1 cellular context compared by ENCODE assay signal in the genomic region with DNA sequence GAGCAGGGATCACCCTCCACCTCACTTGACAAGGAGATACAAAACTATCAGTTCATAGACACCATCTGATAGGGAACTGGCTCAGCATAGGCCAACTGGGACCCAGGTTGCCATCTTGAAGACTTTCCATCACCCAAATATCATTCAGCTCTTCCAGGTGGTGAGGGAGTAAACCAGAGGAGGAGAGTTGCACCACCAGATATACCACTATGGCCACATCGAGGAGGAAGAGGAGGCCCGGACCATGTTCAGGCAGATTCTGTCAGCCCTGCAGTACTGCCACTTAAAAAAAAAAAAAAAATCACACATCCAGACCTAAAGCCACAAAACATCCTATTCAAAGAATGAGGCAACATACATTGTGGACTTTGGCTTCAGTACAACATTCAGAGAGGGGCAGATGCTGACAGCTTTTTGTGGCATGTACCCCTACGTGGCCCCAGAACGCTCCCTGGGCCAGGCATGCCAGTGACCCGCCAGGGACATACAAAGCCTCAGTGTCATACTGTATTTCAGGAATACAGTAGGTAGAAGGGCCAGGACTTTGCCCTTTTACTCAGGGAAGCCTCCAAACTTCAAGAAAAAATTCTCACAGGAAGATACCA.
TF ChIP-seq lines count a peak whose summit lies in the region.

No MANE protein-coding gene starts in this region.

TF ChIP-seq in HepG2, 621 proteins besides CTCF, POLR2A, EP300 and RAD21 (continued from another document and continues in another):
- TF ChIP-seq, protein P1, sequence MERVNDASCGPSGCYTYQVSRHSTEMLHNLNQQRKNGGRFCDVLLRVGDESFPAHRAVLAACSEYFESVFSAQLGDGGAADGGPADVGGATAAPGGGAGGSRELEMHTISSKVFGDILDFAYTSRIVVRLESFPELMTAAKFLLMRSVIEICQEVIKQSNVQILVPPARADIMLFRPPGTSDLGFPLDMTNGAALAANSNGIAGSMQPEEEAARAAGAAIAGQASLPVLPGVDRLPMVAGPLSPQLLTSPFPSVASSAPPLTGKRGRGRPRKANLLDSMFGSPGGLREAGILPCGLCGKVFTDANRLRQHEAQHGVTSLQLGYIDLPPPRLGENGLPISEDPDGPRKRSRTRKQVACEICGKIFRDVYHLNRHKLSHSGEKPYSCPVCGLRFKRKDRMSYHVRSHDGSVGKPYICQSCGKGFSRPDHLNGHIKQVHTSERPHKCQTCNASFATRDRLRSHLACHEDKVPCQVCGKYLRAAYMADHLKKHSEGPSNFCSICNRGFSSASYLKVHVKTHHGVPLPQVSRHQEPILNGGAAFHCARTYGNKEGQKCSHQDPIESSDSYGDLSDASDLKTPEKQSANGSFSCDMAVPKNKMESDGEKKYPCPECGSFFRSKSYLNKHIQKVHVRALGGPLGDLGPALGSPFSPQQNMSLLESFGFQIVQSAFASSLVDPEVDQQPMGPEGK (CRISPR knock-in tag; IDR thresholded peaks at IDR 0.05), result peak; percentile 55
- TF ChIP-seq CREM (IDR thresholded peaks at IDR 0.05), result peak; percentile 57; the same call in 1 of the 2 replicates
- TF ChIP-seq CREM (CRISPR knock-in tag; IDR thresholded peaks at IDR 0.05), result no peak
- no peak for TF ChIP-seq PCBP1 (IDR thresholded peaks at IDR 0.05; ENCODE audit: borderline replicate concordance, low read depth, low read length)
- TF ChIP-seq, protein P2, sequence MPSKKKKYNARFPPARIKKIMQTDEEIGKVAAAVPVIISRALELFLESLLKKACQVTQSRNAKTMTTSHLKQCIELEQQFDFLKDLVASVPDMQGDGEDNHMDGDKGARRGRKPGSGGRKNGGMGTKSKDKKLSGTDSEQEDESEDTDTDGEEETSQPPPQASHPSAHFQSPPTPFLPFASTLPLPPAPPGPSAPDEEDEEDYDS (CRISPR knock-in tag; IDR thresholded peaks at IDR 0.05), result no peak
- no peak for TF ChIP-seq ZNF564 (CRISPR knock-in tag; IDR thresholded peaks at IDR 0.05)
- TF ChIP-seq, protein P3, sequence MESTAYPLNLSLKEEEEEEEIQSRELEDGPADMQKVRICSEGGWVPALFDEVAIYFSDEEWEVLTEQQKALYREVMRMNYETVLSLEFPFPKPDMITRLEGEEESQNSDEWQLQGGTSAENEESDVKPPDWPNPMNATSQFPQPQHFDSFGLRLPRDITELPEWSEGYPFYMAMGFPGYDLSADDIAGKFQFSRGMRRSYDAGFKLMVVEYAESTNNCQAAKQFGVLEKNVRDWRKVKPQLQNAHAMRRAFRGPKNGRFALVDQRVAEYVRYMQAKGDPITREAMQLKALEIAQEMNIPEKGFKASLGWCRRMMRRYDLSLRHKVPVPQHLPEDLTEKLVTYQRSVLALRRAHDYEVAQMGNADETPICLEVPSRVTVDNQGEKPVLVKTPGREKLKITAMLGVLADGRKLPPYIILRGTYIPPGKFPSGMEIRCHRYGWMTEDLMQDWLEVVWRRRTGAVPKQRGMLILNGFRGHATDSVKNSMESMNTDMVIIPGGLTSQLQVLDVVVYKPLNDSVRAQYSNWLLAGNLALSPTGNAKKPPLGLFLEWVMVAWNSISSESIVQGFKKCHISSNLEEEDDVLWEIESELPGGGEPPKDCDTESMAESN (CRISPR knock-in tag; conservative IDR thresholded peaks at IDR 0.05), result 0 out of 2 replicates have a peak, but pooled peaks have one; percentile 18
- peak; percentile 51; the same call in 1 of the 2 replicates for TF ChIP-seq YEATS4 (CRISPR knock-in tag; IDR thresholded peaks at IDR 0.05; ENCODE audit: borderline replicate concordance)
- no peak for TF ChIP-seq ZNF747 (CRISPR knock-in tag; IDR thresholded peaks at IDR 0.05; ENCODE audit: borderline replicate concordance)
- TF ChIP-seq, protein P4, sequence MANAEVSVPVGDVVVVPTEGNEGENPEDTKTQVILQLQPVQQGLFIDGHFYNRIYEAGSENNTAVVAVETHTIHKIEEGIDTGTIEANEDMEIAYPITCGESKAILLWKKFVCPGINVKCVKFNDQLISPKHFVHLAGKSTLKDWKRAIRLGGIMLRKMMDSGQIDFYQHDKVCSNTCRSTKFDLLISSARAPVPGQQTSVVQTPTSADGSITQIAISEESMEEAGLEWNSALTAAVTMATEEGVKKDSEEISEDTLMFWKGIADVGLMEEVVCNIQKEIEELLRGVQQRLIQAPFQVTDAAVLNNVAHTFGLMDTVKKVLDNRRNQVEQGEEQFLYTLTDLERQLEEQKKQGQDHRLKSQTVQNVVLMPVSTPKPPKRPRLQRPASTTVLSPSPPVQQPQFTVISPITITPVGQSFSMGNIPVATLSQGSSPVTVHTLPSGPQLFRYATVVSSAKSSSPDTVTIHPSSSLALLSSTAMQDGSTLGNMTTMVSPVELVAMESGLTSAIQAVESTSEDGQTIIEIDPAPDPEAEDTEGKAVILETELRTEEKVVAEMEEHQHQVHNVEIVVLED (CRISPR knock-in tag; IDR thresholded peaks at IDR 0.05; ENCODE audit: borderline replicate concordance), result no peak
- no peak for TF ChIP-seq ZNF354B (CRISPR knock-in tag; IDR thresholded peaks at IDR 0.05)
- no peak for TF ChIP-seq PRPF4 (IDR thresholded peaks at IDR 0.05; ENCODE audit: low read depth, low read length, poor library complexity, severe bottlenecking)
- no peak for TF ChIP-seq GTF2F1 (IDR thresholded peaks at IDR 0.05; ENCODE audit: low read length)
- TF ChIP-seq BORCS8-MEF2B (CRISPR knock-in tag; IDR thresholded peaks at IDR 0.05), result no peak
- no peak for TF ChIP-seq SRSF9 (IDR thresholded peaks at IDR 0.05; ENCODE audit: borderline replicate concordance, insufficient read depth, low read depth, low read length, poor library complexity, severe bottlenecking)
- peak; percentile 86 for TF ChIP-seq KDM6A (CRISPR knock-in tag; IDR thresholded peaks at IDR 0.05; ENCODE audit: low read depth)
- TF ChIP-seq, protein P5, sequence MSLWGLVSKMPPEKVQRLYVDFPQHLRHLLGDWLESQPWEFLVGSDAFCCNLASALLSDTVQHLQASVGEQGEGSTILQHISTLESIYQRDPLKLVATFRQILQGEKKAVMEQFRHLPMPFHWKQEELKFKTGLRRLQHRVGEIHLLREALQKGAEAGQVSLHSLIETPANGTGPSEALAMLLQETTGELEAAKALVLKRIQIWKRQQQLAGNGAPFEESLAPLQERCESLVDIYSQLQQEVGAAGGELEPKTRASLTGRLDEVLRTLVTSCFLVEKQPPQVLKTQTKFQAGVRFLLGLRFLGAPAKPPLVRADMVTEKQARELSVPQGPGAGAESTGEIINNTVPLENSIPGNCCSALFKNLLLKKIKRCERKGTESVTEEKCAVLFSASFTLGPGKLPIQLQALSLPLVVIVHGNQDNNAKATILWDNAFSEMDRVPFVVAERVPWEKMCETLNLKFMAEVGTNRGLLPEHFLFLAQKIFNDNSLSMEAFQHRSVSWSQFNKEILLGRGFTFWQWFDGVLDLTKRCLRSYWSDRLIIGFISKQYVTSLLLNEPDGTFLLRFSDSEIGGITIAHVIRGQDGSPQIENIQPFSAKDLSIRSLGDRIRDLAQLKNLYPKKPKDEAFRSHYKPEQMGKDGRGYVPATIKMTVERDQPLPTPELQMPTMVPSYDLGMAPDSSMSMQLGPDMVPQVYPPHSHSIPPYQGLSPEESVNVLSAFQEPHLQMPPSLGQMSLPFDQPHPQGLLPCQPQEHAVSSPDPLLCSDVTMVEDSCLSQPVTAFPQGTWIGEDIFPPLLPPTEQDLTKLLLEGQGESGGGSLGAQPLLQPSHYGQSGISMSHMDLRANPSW (CRISPR knock-in tag; IDR thresholded peaks at IDR 0.05; ENCODE audit: borderline replicate concordance), result no peak
- TF ChIP-seq, protein P6, sequence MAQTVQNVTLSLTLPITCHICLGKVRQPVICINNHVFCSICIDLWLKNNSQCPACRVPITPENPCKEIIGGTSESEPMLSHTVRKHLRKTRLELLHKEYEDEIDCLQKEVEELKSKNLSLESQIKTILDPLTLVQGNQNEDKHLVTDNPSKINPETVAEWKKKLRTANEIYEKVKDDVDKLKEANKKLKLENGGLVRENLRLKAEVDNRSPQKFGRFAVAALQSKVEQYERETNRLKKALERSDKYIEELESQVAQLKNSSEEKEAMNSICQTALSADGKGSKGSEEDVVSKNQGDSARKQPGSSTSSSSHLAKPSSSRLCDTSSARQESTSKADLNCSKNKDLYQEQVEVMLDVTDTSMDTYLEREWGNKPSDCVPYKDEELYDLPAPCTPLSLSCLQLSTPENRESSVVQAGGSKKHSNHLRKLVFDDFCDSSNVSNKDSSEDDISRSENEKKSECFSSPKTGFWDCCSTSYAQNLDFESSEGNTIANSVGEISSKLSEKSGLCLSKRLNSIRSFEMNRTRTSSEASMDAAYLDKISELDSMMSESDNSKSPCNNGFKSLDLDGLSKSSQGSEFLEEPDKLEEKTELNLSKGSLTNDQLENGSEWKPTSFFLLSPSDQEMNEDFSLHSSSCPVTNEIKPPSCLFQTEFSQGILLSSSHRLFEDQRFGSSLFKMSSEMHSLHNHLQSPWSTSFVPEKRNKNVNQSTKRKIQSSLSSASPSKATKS (CRISPR knock-in tag; IDR thresholded peaks at IDR 0.05), result no peak
- TF ChIP-seq SETDB1 (CRISPR knock-in tag; IDR thresholded peaks at IDR 0.05; ENCODE audit: borderline replicate concordance), result no peak
- no peak for TF ChIP-seq ZNF724P (CRISPR knock-in tag; IDR thresholded peaks at IDR 0.05; ENCODE audit: borderline replicate concordance)
- TF ChIP-seq, protein P7, sequence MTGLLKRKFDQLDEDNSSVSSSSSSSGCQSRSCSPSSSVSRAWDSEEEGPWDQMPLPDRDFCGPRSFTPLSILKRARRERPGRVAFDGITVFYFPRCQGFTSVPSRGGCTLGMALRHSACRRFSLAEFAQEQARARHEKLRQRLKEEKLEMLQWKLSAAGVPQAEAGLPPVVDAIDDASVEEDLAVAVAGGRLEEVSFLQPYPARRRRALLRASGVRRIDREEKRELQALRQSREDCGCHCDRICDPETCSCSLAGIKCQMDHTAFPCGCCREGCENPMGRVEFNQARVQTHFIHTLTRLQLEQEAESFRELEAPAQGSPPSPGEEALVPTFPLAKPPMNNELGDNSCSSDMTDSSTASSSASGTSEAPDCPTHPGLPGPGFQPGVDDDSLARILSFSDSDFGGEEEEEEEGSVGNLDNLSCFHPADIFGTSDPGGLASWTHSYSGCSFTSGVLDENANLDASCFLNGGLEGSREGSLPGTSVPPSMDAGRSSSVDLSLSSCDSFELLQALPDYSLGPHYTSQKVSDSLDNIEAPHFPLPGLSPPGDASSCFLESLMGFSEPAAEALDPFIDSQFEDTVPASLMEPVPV (CRISPR knock-in tag; IDR thresholded peaks at IDR 0.05), result no peak
- TF ChIP-seq, protein P8, sequence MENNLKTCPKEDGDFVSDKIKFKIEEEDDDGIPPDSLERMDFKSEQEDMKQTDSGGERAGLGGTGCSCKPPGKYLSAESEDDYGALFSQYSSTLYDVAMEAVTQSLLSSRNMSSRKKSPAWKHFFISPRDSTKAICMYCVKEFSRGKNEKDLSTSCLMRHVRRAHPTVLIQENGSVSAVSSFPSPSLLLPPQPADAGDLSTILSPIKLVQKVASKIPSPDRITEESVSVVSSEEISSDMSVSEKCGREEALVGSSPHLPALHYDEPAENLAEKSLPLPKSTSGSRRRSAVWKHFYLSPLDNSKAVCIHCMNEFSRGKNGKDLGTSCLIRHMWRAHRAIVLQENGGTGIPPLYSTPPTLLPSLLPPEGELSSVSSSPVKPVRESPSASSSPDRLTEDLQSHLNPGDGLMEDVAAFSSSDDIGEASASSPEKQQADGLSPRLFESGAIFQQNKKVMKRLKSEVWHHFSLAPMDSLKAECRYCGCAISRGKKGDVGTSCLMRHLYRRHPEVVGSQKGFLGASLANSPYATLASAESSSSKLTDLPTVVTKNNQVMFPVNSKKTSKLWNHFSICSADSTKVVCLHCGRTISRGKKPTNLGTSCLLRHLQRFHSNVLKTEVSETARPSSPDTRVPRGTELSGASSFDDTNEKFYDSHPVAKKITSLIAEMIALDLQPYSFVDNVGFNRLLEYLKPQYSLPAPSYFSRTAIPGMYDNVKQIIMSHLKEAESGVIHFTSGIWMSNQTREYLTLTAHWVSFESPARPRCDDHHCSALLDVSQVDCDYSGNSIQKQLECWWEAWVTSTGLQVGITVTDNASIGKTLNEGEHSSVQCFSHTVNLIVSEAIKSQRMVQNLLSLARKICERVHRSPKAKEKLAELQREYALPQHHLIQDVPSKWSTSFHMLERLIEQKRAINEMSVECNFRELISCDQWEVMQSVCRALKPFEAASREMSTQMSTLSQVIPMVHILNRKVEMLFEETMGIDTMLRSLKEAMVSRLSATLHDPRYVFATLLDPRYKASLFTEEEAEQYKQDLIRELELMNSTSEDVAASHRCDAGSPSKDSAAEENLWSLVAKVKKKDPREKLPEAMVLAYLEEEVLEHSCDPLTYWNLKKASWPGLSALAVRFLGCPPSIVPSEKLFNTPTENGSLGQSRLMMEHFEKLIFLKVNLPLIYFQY (CRISPR knock-in tag; IDR thresholded peaks at IDR 0.05; ENCODE audit: borderline replicate concordance), result peak; percentile 32; the same call in 1 of the 2 replicates
- TF ChIP-seq ELF1 (CRISPR knock-in tag; IDR thresholded peaks at IDR 0.05), result no peak
- TF ChIP-seq NR1H2 (CRISPR knock-in tag; IDR thresholded peaks at IDR 0.05; ENCODE audit: borderline replicate concordance, low read depth), result no peak
- TF ChIP-seq, protein P9, sequence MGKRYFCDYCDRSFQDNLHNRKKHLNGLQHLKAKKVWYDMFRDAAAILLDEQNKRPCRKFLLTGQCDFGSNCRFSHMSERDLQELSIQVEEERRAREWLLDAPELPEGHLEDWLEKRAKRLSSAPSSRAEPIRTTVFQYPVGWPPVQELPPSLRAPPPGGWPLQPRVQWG (CRISPR knock-in tag; IDR thresholded peaks at IDR 0.05; ENCODE audit: borderline replicate concordance, low read depth), result no peak
- no peak for TF ChIP-seq ZKSCAN8 (CRISPR knock-in tag; IDR thresholded peaks at IDR 0.05; ENCODE audit: borderline replicate concordance)
- peak; percentile 88 for TF ChIP-seq BCL6 (CRISPR knock-in tag; IDR thresholded peaks at IDR 0.05)
- no peak for TF ChIP-seq HNRNPL (IDR thresholded peaks at IDR 0.05; ENCODE audit: low read depth, low read length)
- no peak for TF ChIP-seq CHCHD3 (CRISPR knock-in tag; IDR thresholded peaks at IDR 0.05)
- TF ChIP-seq ZNF350 (CRISPR knock-in tag; IDR thresholded peaks at IDR 0.05; ENCODE audit: borderline replicate concordance, low read depth), result 0 out of 2 replicates have a peak, but pooled peaks have one; percentile 22
- no peak for TF ChIP-seq NFKBIZ (CRISPR knock-in tag; IDR thresholded peaks at IDR 0.05)
